1 cellular context compared by ENCODE assay signal in the genomic region with DNA sequence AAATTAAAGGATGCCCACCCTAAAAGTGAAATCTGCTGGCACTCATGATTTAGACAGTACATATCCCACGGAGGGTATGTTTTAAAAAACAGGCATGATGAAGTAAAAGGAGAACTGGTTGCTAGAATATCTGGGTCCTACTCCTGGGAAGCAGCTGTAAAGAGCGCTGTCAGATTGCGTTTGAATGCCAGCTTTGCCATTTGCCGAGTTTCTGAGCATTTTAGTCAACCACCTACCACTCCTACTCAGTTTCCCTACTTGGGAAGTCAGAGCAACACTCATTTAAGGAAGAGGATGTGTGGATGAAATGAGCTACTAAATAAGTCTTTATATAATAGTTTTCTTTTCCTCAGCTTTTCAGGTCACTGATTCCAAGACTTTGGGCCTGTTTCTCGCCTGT.
TF ChIP-seq lines count a peak whose summit lies in the region.

No MANE protein-coding gene starts in this region.

TF ChIP-seq in GM23338, 12 proteins besides CTCF, POLR2A, EP300 and RAD21 (continued from another document):
- TF ChIP-seq ETS1 (IDR thresholded peaks at IDR 0.05) (no peak), ZNF114 (CRISPR knock-in tag; IDR thresholded peaks at IDR 0.05) (no peak), ZNF331 (CRISPR knock-in tag; IDR thresholded peaks at IDR 0.05; ENCODE audit: low read depth) (no peak)
